1 cellular context compared by ENCODE assay signal in the genomic region with DNA sequence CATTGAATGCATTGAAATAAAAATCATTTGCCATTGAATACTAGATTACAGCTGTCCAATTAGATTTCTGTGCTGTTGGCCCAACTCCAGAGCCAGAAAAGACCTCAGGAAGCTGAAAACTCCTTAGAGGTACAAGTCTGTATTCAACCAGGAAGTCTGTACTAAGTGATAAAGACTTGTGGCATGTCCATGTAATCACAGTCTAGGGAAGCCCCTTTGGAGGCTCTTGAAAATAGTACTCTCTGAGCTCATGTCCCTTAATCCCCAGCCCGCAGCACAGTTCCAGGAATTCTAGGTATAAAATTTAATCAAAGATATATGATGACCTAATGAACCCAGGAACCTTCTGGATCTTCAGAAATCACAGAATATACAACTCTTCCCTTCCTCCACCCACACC.
TF ChIP-seq lines count a peak whose summit lies in the region.

No MANE protein-coding gene starts in this region.

TF ChIP-seq in HepG2, 621 proteins besides CTCF, POLR2A, EP300 and RAD21:
- TF ChIP-seq, protein P1, sequence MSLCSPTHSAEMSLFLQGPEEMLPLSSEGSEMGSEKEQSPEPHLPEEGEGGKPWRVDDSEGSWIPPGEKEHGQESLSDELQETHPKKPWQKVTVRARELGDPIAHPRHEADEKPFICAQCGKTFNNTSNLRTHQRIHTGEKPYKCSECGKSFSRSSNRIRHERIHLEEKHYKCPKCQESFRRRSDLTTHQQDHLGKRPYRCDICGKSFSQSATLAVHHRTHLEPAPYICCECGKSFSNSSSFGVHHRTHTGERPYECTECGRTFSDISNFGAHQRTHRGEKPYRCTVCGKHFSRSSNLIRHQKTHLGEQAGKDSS (CRISPR knock-in tag; IDR thresholded peaks at IDR 0.05; ENCODE audit: borderline replicate concordance, low read depth) = no peak
- TF ChIP-seq ZSCAN12 (CRISPR knock-in tag; IDR thresholded peaks at IDR 0.05) (no peak), ZNF547 (CRISPR knock-in tag; IDR thresholded peaks at IDR 0.05) (no peak), ZNF780A (CRISPR knock-in tag; IDR thresholded peaks at IDR 0.05) (no peak), HMG20B (CRISPR knock-in tag; conservative IDR thresholded peaks at IDR 0.05) (no peak), CC2D1A (CRISPR knock-in tag; IDR thresholded peaks at IDR 0.05) (no peak), SMAD1 (CRISPR knock-in tag; IDR thresholded peaks at IDR 0.05; ENCODE audit: borderline replicate concordance, low read depth) (no peak), YY1 (IDR thresholded peaks at IDR 0.05; ENCODE audit: insufficient read depth, insufficient replicate concordance, low read depth, low read length) (no peak), CAMTA2 (CRISPR knock-in tag; IDR thresholded peaks at IDR 0.05; ENCODE audit: borderline replicate concordance) (no peak), ZNF160 (CRISPR knock-in tag; IDR thresholded peaks at IDR 0.05) (no peak), HNRNPUL1 (IDR thresholded peaks at IDR 0.05; ENCODE audit: low read depth, low read length) (no peak), ZNF678 (CRISPR knock-in tag; IDR thresholded peaks at IDR 0.05) (no peak), SCMH1 (CRISPR knock-in tag; IDR thresholded peaks at IDR 0.05; ENCODE audit: borderline replicate concordance) (no peak)
- TF ChIP-seq, protein P2, sequence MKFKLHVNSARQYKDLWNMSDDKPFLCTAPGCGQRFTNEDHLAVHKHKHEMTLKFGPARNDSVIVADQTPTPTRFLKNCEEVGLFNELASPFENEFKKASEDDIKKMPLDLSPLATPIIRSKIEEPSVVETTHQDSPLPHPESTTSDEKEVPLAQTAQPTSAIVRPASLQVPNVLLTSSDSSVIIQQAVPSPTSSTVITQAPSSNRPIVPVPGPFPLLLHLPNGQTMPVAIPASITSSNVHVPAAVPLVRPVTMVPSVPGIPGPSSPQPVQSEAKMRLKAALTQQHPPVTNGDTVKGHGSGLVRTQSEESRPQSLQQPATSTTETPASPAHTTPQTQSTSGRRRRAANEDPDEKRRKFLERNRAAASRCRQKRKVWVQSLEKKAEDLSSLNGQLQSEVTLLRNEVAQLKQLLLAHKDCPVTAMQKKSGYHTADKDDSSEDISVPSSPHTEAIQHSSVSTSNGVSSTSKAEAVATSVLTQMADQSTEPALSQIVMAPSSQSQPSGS (CRISPR knock-in tag; IDR thresholded peaks at IDR 0.05) = no peak
- TF ChIP-seq, protein P3, sequence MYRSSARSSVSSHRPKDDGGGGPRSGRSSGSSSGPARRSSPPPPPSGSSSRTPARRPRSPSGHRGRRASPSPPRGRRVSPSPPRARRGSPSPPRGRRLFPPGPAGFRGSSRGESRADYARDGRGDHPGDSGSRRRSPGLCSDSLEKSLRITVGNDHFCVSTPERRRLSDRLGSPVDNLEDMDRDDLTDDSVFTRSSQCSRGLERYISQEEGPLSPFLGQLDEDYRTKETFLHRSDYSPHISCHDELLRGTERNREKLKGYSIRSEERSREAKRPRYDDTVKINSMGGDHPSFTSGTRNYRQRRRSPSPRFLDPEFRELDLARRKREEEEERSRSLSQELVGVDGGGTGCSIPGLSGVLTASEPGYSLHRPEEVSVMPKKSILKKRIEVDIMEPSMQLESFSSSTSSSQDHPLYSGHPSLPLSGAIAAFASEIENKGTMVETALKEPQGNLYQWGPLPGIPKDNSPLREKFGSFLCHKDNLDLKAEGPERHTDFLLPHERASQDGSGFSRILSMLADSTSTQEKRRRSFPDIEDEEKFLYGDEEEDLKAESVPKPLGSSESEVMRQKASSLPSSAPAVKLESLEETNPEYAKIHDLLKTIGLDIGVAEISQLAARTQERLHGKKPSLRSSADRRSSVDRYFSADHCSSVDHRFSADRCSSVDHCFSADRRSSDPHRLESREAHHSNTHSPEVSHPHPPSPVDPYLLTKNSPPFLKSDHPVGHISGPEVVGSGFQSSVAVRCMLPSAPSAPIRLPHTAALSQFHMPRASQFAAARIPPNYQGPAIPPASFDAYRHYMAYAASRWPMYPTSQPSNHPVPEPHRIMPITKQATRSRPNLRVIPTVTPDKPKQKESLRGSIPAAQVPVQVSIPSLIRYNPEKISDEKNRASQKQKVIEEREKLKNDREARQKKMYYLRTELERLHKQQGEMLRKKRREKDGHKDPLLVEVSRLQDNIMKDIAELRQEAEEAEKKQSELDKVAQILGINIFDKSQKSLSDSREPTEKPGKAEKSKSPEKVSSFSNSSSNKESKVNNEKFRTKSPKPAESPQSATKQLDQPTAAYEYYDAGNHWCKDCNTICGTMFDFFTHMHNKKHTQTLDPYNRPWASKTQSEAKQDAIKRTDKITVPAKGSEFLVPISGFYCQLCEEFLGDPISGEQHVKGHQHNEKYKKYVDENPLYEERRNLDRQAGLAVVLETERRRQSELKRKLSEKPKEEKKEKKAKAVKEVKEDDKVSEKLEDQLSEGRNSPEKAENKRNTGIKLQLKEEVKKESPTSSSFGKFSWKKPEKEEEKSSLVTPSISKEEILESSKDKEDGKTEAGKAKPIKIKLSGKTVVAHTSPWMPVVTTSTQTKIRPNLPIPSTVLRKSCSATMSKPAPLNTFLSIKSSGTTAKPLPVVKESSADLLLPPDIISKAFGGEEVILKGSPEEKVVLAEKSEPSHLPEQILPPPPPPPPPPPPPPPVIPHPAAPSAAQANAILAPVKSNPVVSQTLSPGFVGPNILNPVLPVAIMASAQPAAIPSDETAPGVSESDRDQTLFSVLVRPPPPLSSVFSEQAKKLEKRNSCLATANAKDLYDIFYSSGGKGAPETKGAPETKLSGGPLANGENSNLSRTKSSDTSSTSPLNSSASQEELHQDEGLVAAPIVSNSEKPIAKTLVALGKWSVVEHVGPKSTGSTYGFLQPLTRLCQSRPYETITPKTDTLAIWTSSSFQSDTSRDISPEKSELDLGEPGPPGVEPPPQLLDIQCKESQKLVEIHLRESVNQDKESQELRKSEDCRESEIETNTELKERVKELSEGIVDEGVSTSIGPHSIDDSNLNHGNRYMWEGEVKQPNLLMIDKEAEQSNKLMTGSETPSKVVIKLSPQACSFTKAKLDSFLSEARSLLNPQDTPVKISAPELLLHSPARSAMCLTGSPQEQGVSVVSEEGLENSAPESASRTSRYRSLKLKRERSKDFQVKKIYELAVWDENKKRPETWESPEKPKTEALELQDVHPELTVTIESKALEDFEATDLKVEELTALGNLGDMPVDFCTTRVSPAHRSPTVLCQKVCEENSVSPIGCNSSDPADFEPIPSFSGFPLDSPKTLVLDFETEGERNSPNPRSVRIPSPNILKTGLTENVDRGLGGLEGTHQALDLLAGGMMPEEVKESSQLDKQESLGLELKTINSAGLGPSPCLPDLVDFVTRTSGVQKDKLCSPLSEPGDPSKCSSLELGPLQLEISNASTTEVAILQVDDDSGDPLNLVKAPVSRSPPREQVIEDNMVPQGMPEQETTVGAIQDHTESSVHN (CRISPR knock-in tag; IDR thresholded peaks at IDR 0.05) = no peak
- TF ChIP-seq, protein P4, sequence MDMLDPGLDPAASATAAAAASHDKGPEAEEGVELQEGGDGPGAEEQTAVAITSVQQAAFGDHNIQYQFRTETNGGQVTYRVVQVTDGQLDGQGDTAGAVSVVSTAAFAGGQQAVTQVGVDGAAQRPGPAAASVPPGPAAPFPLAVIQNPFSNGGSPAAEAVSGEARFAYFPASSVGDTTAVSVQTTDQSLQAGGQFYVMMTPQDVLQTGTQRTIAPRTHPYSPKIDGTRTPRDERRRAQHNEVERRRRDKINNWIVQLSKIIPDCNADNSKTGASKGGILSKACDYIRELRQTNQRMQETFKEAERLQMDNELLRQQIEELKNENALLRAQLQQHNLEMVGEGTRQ (IDR thresholded peaks at IDR 0.05; ENCODE audit: low read depth, low read length) = no peak
- TF ChIP-seq, protein P4 (CRISPR knock-in tag; IDR thresholded peaks at IDR 0.05; ENCODE audit: borderline replicate concordance) = no peak
- TF ChIP-seq, protein P5, sequence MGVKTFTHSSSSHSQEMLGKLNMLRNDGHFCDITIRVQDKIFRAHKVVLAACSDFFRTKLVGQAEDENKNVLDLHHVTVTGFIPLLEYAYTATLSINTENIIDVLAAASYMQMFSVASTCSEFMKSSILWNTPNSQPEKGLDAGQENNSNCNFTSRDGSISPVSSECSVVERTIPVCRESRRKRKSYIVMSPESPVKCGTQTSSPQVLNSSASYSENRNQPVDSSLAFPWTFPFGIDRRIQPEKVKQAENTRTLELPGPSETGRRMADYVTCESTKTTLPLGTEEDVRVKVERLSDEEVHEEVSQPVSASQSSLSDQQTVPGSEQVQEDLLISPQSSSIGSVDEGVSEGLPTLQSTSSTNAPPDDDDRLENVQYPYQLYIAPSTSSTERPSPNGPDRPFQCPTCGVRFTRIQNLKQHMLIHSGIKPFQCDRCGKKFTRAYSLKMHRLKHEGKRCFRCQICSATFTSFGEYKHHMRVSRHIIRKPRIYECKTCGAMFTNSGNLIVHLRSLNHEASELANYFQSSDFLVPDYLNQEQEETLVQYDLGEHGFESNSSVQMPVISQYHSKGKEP (CRISPR knock-in tag; IDR thresholded peaks at IDR 0.05) = no peak
